ENCODE assay signal across 12 cellular contexts in the genomic region with DNA sequence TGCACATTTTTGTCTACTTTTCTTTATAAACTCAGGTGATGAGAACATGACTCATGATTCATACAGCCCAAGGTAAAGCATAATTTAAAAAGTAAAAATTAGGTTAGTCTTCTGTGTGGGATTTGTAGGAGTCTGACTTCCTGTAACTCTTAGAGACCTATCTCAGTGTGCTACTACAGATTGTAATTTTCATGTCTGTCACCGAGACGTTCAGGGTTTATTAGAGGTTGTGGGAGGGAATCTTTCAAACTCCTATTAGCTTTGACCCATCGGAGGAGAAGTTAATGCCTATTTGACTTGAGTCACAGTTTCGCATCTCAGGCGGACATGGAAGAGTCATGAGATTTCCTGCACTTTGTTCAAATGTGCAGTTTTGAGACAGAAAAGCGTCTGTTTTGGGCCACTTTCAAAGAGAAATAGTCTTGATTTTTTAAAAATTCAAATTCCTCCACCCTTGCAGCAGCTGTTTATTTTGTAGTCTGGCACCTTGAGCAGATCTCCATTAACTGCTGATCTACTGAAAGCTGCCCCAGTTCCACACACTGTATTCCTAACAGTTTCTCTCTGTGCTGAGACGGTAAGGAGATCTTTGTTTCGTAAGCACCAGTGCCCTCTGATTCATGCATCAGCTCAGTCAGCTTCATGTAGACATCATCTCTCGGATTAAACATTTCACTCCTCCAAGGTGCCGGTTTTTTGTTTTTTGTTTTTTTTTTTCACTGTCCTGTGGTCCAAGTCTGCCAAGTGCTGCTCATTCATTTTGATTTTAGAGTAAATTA. TPM values are rescaled to one million over a fixed set of nuclear protein-coding genes. Genes with fewer than 3 reads are reported as not detected.
DNase-seq lines count a peak whose midpoint lies in the region; ATAC-seq and TF ChIP-seq lines count a peak whose summit lies in the region.
"Had no signal": no experiment of that assay in that cellular context is flagged by ENCODE, and none has a peak within 500 bp of the region (broad histone marks: within the 10 kb centered on the region; RNA-seq: fewer than 3 reads in every experiment).

No MANE protein-coding gene starts in this region.

- no peaks in the 10 kb centered on the region for H3K79me1 ChIP-seq in mesendoderm (ENCODE audit: low read length)

- no peak overlapping the region for H3K18ac ChIP-seq in mesendoderm (ENCODE audit: low read length)

- H3K23ac ChIP-seq in mesendoderm (ENCODE audit: low read length), result no peak overlapping the region

- no peak overlapping the region for H3K4ac ChIP-seq in mesendoderm (ENCODE audit: low read depth, low read length)

- TF ChIP-seq POLR2A in esophagus muscularis mucosa (IDR thresholded peaks at IDR 0.05; ENCODE audit: low read depth) (no peak), testis (IDR thresholded peaks at IDR 0.05) (no peak)

- H3K4me1 ChIP-seq in RWPE2 (ENCODE audit: insufficient read depth, poor library complexity, severe bottlenecking), result no peaks in the 10 kb centered on the region
- H3K4me1 ChIP-seq in esophagus muscularis mucosa, result peaks cover 16 to 21% (median 16%) of the 10 kb centered on the region in 4 donors
- no peaks in the 10 kb centered on the region for H3K4me1 ChIP-seq in mesendoderm (ENCODE audit: control insufficient read depth, low read depth, low read length)
- H3K4me1 ChIP-seq in testis, result no peaks in the 10 kb centered on the region

- H3K36me3 ChIP-seq in RWPE2 (ENCODE audit: low read depth), result peaks cover 46% of the 10 kb centered on the region
- peaks cover 23 to 51% (median 35%) of the 10 kb centered on the region in 4 donors for H3K36me3 ChIP-seq in esophagus muscularis mucosa
- H3K36me3 ChIP-seq in mesendoderm (ENCODE audit: control insufficient read depth, insufficient read depth, low read length), result no peaks in the 10 kb centered on the region
- no peaks in the 10 kb centered on the region for H3K36me3 ChIP-seq in testis (ENCODE audit: low read depth, missing control alignments)

- intact Hi-C loops in esophagus muscularis mucosa (cut with DNase I) (loop anchor here (5.0 kb wide), 1 partner anchor 42 kb away; no protein-coding TSS in a partner anchor), testis (cut with DNase I; ENCODE audit: low total_unique reads) (no loop called here)

- H3K79me2 ChIP-seq in mesendoderm (ENCODE audit: control insufficient read depth, insufficient read depth, low read length), result no peaks in the 10 kb centered on the region

- H2BK120ac ChIP-seq in mesendoderm (ENCODE audit: low read depth, low read length), result no peak overlapping the region

- TF ChIP-seq EP300 in esophagus muscularis mucosa (IDR thresholded peaks at IDR 0.05), result no peak

- H2AK5ac ChIP-seq in mesendoderm (ENCODE audit: low read length), result no peak overlapping the region

- H3K9me3 ChIP-seq in RWPE2 (ENCODE audit: severe bottlenecking) (no peaks in the 10 kb centered on the region), esophagus muscularis mucosa (no peaks in the 10 kb centered on the region), testis (no peaks in the 10 kb centered on the region)
- H3K9me3 ChIP-seq: lower lobe of right lung, tibial nerve had no signal

- WGBS in esophagus muscularis mucosa, result 57% methylated on average over 10 of the region's 10 CpGs
- WGBS in mesendoderm (ENCODE audit: extremely low coverage, insufficient coverage, low lambda C conversion rate), result no CpG with 5 or more reads among the region's 10 CpGs
- WGBS in testis, 2 donors, result 44 to 57% methylated on average over 10 of the region's 10 CpGs

- ATAC-seq in RWPE2 (ENCODE audit: low read depth) (peak; percentile 73; the same call in 2 of the 3 replicates), GM21367 (IDR thresholded peaks at IDR 0.05; ENCODE audit: unreplicated experiment) (no peak)
- ATAC-seq: activated T-helper 17 cell treated with anti-CD3 and anti-CD28 coated beads, Interleukin-2, amount 50 U/mL, for 72 hours; effector memory CD8-positive, alpha-beta T cell had no signal

- H3K27ac ChIP-seq in RWPE2 (ENCODE audit: poor library complexity, severe bottlenecking) (peak overlapping the region; percentile 6), esophagus muscularis mucosa (replicated peaks in 1 of 4) (peak overlapping the region; percentile 13 to 53 (median 41)), mesendoderm (ENCODE audit: low read depth, low read length) (no peak overlapping the region), testis (peak overlapping the region; percentile 72 to 73)
- H3K27ac ChIP-seq: lower lobe of right lung had no signal

- no peak overlapping the region for H3K4me2 ChIP-seq in mesendoderm (ENCODE audit: low read length)

- no peak for TF ChIP-seq CTCF in RWPE2 (IDR thresholded peaks at IDR 0.05; ENCODE audit: poor library complexity, severe bottlenecking)
- no peak for TF ChIP-seq CTCF in esophagus muscularis mucosa (IDR thresholded peaks at IDR 0.05)
- TF ChIP-seq CTCF in testis (IDR thresholded peaks at IDR 0.05), result no peak

- no peak overlapping the region for H2BK5ac ChIP-seq in mesendoderm (ENCODE audit: low read length)

- DNase-seq in RWPE2 (ENCODE audit: low spot score) (no peak), esophagus muscularis mucosa (ENCODE audit: extremely low spot score) (no peak), mesendoderm (peak; percentile 26), testis (no peak), NCI-H345 (lab: John Stamatoyannopoulos, UW) (no peak), NCI-H1105 treated with DMSO at 0.1 percent for 48 hours (lab: John Stamatoyannopoulos, UW) (no peak), NCI-H2196 (lab: John Stamatoyannopoulos, UW; ENCODE audit: unreplicated experiment) (no peak)
- DNase-seq: effector memory CD8-positive, alpha-beta T cell; lower lobe of right lung had no signal

- H3K56ac ChIP-seq in mesendoderm (ENCODE audit: low read length), result no peak overlapping the region

- H4K5ac ChIP-seq in mesendoderm (ENCODE audit: low read length), result no peak overlapping the region

- no peak overlapping the region for H3K9ac ChIP-seq in mesendoderm (ENCODE audit: low read length)

- H3K4me3 ChIP-seq in RWPE2 (ENCODE audit: severe bottlenecking), result no peak overlapping the region
- H3K4me3 ChIP-seq in esophagus muscularis mucosa, result no peak overlapping the region
- no peak overlapping the region for H3K4me3 ChIP-seq in mesendoderm (ENCODE audit: low read length)
- H3K4me3 ChIP-seq in testis, result no peak overlapping the region
- H3K4me3 ChIP-seq: lower lobe of right lung, tibial nerve had no signal

- no peak overlapping the region for H2BK15ac ChIP-seq in mesendoderm (replicated peaks; ENCODE audit: low read depth)

- H4K8ac ChIP-seq in mesendoderm (ENCODE audit: low read depth, low read length), result no peak overlapping the region

- H3K27me3 ChIP-seq in RWPE2 (ENCODE audit: insufficient read depth, poor library complexity, severe bottlenecking) (no peaks in the 10 kb centered on the region), esophagus muscularis mucosa (no peaks in the 10 kb centered on the region), mesendoderm (ENCODE audit: insufficient read depth, low read length, poor library complexity) (no peaks in the 10 kb centered on the region), testis (no peaks in the 10 kb centered on the region)
- H3K27me3 ChIP-seq: tibial nerve had no signal

RNA-seq across cellular contexts. Expression of gene ALKBH3, which starts 24.3 kb away (rescaled TPM):
- total RNA-seq in esophagus muscularis mucosa (10 to 100 TPM; 17.4 to 38.2 (median 24.6) TPM), testis (10 to 100 TPM; 39.9 to 45.8 TPM)
- polyA plus RNA-seq in mesendoderm (2013, experiment 1 of 2), result 14.1 TPM
- 14.0 TPM for polyA plus RNA-seq in mesendoderm (2013, experiment 2 of 2)
- polyA plus RNA-seq in testis (ENCODE audit: insufficient read depth, low read depth, low replicate concordance), result 45.4 TPM

RNA-seq across cellular contexts. Expression of gene C11orf96, which starts 37.5 kb away (rescaled TPM):
- total RNA-seq in esophagus muscularis mucosa (100 to 1,000 TPM in 1 of 4 donors, 10 to 100 TPM in 3; 23.3 to 645 (median 96.5) TPM), testis (100 to 1,000 TPM; 207 TPM)
- 0.58 TPM for polyA plus RNA-seq in mesendoderm (2013, experiment 1 of 2)
- 0.63 TPM for polyA plus RNA-seq in mesendoderm (2013, experiment 2 of 2)
- 67.4 TPM for polyA plus RNA-seq in testis (ENCODE audit: insufficient read depth, low read depth, low replicate concordance)
